Comparison of ENCODE assay signal across 13 cellular contexts in genomic region chr2:230944123-230944653, GRCh38. TPM values are rescaled to one million over a fixed set of nuclear protein-coding genes. Genes with fewer than 3 reads are reported as not detected.
DNase-seq lines count a peak whose midpoint lies in the region; ATAC-seq lines count a peak whose summit lies in the region.
"Had no signal": no experiment of that assay in that cellular context is flagged by ENCODE, and none has a peak within 500 bp of the region (broad histone marks: within the 10 kb centered on the region; RNA-seq: fewer than 3 reads in every experiment).

No MANE protein-coding gene starts in this region.

- H2BK12ac ChIP-seq in neuronal stem cell (ENCODE audit: low read length), result no peak overlapping the region

- H4K8ac ChIP-seq in neuronal stem cell (ENCODE audit: low read depth, low read length), result no peak overlapping the region
- H4K8ac ChIP-seq in mesendoderm (ENCODE audit: low read depth, low read length), result no peak overlapping the region

- H3K27ac ChIP-seq in neuronal stem cell (replicated peaks; ENCODE audit: low read length) (no peak overlapping the region), mesendoderm (ENCODE audit: low read depth, low read length) (no peak overlapping the region)

- H3K4ac ChIP-seq in neuronal stem cell (ENCODE audit: low read length) (no peak overlapping the region), mesendoderm (ENCODE audit: low read depth, low read length) (no peak overlapping the region)

- H2BK5ac ChIP-seq in neuronal stem cell (ENCODE audit: low read length) (no peak overlapping the region), mesendoderm (ENCODE audit: low read length) (no peak overlapping the region)

- no peak overlapping the region for H2AFZ ChIP-seq in neuronal stem cell (ENCODE audit: low read length)

- H3K9ac ChIP-seq in neuronal stem cell (ENCODE audit: low read depth, low read length, poor library complexity) (no peak overlapping the region), mesendoderm (ENCODE audit: low read length) (no peak overlapping the region)

- WGBS in neuronal stem cell (ENCODE audit: extremely low coverage in 2 of 2, insufficient read length in 2 of 2, insufficient replicate concordance in 1 of 2), 2 donors, result no CpG with 5 or more reads among the region's 11 CpGs
- WGBS in mesendoderm (ENCODE audit: extremely low coverage, insufficient coverage, low lambda C conversion rate), result no CpG with 5 or more reads among the region's 11 CpGs

- no peak overlapping the region for H2BK120ac ChIP-seq in neuronal stem cell (ENCODE audit: low read depth, low read length)
- H2BK120ac ChIP-seq in mesendoderm (ENCODE audit: low read depth, low read length), result no peak overlapping the region

- no peaks in the 10 kb centered on the region for H3K9me3 ChIP-seq in neuronal stem cell (replicated peaks in 1 of 2; ENCODE audit: control insufficient read depth in 2 of 2, insufficient read depth in 1 of 2, low read depth in 1 of 2, low read length in 2 of 2)
- H3K9me3 ChIP-seq: spleen had no signal

- no peaks in the 10 kb centered on the region for H3K79me2 ChIP-seq in mesendoderm (ENCODE audit: control insufficient read depth, insufficient read depth, low read length)

- no peak overlapping the region for H3K56ac ChIP-seq in mesendoderm (ENCODE audit: low read length)

- H2BK15ac ChIP-seq in neuronal stem cell (ENCODE audit: low read length) (no peak overlapping the region), mesendoderm (replicated peaks; ENCODE audit: low read depth) (no peak overlapping the region)

- peaks cover 3% of the 10 kb centered on the region for H3K79me1 ChIP-seq in neuronal stem cell (ENCODE audit: low read depth, low read length)
- H3K79me1 ChIP-seq in mesendoderm (ENCODE audit: low read length), result no peaks in the 10 kb centered on the region

- DNase-seq in neuronal stem cell (ENCODE audit: low spot score) (no peak), GM03348 (ENCODE audit: low spot score) (no peak), mesendoderm (no peak), NCI-H146 treated with DMSO at 0.1 percent for 48 hours (lab: John Stamatoyannopoulos, UW; ENCODE audit: unreplicated experiment) (no peak), GF-D8 (lab: John Stamatoyannopoulos, UW) (no peak)
- DNase-seq: GDM1, left ventricle myocardium superior, spleen had no signal

- H3K18ac ChIP-seq in neuronal stem cell (ENCODE audit: low read length) (no peak overlapping the region), mesendoderm (ENCODE audit: low read length) (no peak overlapping the region)

- no peak overlapping the region for H3K14ac ChIP-seq in neuronal stem cell (ENCODE audit: low read length)

- no peak overlapping the region for H3K23ac ChIP-seq in neuronal stem cell (ENCODE audit: low read depth, low read length, poor library complexity)
- no peak overlapping the region for H3K23ac ChIP-seq in mesendoderm (ENCODE audit: low read length)

- H3K4me3 ChIP-seq in neuronal stem cell (ENCODE audit: low read length in 2 of 2), result no peak overlapping the region
- no peak overlapping the region for H3K4me3 ChIP-seq in mesendoderm (ENCODE audit: low read length)

- no peak overlapping the region for H3K4me2 ChIP-seq in neuronal stem cell (ENCODE audit: insufficient read depth, low read length, poor library complexity, severe bottlenecking)
- H3K4me2 ChIP-seq in mesendoderm (ENCODE audit: low read length), result no peak overlapping the region

- ATAC-seq in GM18511 (IDR thresholded peaks at IDR 0.05; ENCODE audit: unreplicated experiment), result peak; percentile 61
- peak; percentile 50 for ATAC-seq in GM21360 (IDR thresholded peaks at IDR 0.05; ENCODE audit: unreplicated experiment)
- ATAC-seq in HG03342 (IDR thresholded peaks at IDR 0.05; ENCODE audit: unreplicated experiment), result peak; percentile 50

- H3K36me3 ChIP-seq in neuronal stem cell (replicated peaks in 1 of 2; ENCODE audit: control insufficient read depth in 2 of 2, insufficient read depth in 2 of 2, low read length in 2 of 2), result no peaks in the 10 kb centered on the region
- H3K36me3 ChIP-seq in mesendoderm (ENCODE audit: control insufficient read depth, insufficient read depth, low read length), result no peaks in the 10 kb centered on the region
- H3K36me3 ChIP-seq: spleen had no signal

- H4K5ac ChIP-seq in mesendoderm (ENCODE audit: low read length), result no peak overlapping the region

- H3K27me3 ChIP-seq in neuronal stem cell (ENCODE audit: control insufficient read depth in 3 of 3, insufficient read depth in 3 of 3, low read depth in 1 of 3, low read length in 3 of 3) (no peaks in the 10 kb centered on the region), mesendoderm (ENCODE audit: insufficient read depth, low read length, poor library complexity) (no peaks in the 10 kb centered on the region)

- no peaks in the 10 kb centered on the region for H3K4me1 ChIP-seq in neuronal stem cell (ENCODE audit: control insufficient read depth in 2 of 2, insufficient read depth in 1 of 2, low read depth in 1 of 2, low read length in 2 of 2)
- H3K4me1 ChIP-seq in mesendoderm (ENCODE audit: control insufficient read depth, low read depth, low read length), result no peaks in the 10 kb centered on the region

- no peak overlapping the region for H4K91ac ChIP-seq in neuronal stem cell (ENCODE audit: low read depth, low read length, poor library complexity)

- peak overlapping the region; percentile 19 for H2AK5ac ChIP-seq in neuronal stem cell (ENCODE audit: low read depth, low read length)
- H2AK5ac ChIP-seq in mesendoderm (ENCODE audit: low read length), result no peak overlapping the region

RNA-seq across cellular contexts. Expression of gene GPR55, which starts 19.1 kb away (rescaled TPM):
- polyA plus RNA-seq in neuronal stem cell (2013, experiment 1 of 2), result not detected
- polyA plus RNA-seq in neuronal stem cell (2013, experiment 2 of 2), result not detected
- 0.41 TPM for polyA plus RNA-seq in mesendoderm (2013, experiment 1 of 2)
- 0.41 TPM for polyA plus RNA-seq in mesendoderm (2013, experiment 2 of 2)

RNA-seq across cellular contexts. Expression of gene SPATA3, which starts 51.7 kb away (rescaled TPM):
- not detected for polyA plus RNA-seq in neuronal stem cell (2013, experiment 1 of 2)
- polyA plus RNA-seq in neuronal stem cell (2013, experiment 2 of 2), result not detected
- polyA plus RNA-seq in mesendoderm (2013, experiment 1 of 2), result not detected
- not detected for polyA plus RNA-seq in mesendoderm (2013, experiment 2 of 2)
- polyA plus RNA-seq: esophagus, IgD-negative memory B cell, spleen had no signal
